In the genomic region with DNA sequence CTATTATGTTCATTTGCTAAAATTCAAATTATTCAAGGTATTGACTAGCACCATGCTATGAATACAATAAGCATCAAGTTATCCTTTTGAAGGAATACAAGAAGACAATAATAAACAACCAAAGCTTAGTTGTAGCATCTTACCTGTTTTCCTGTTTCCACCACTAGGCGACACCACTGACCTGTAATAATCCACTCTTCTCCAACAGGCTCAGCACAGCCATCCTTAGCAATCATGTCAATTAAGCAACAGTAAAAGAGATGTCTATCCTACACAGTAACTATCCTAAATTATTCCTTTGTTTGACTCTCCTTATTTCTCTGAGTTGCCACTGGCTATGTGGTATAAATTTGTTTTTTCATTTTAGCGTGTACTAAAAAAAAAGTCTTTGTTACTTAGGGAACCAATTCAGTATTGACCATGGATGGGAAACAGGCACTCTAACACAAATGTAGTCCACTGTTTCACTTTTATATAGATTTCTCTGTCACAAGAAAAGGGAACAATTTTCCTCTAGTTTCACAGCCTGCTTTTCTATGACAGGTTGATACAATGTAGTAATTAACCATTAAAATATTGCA, we compare ENCODE assay signal across 1 cellular context.
TF ChIP-seq lines count a peak whose summit lies in the region.

No MANE protein-coding gene starts in this region.

TF ChIP-seq in K562, 482 proteins besides CTCF, POLR2A, EP300 and RAD21:
- TF ChIP-seq ZNF644 (tag; IDR thresholded peaks at IDR 0.05; ENCODE audit: low read depth) (no peak), ZNF165 (CRISPR knock-in tag; IDR thresholded peaks at IDR 0.05; ENCODE audit: borderline replicate concordance) (no peak), SMAD3 (CRISPR knock-in tag; conservative IDR thresholded peaks at IDR 0.05) (no peak), ZBED1 (IDR thresholded peaks at IDR 0.05) (no peak), BRCA1 (IDR thresholded peaks at IDR 0.05) (no peak), BRCA1 (CRISPR knock-in tag; IDR thresholded peaks at IDR 0.05) (no peak), CC2D1A (IDR thresholded peaks at IDR 0.05) (no peak), ZNF785 (CRISPR knock-in tag; IDR thresholded peaks at IDR 0.05) (no peak), MECOM (CRISPR knock-in tag; IDR thresholded peaks at IDR 0.05) (no peak), ZNF134 (CRISPR knock-in tag; conservative IDR thresholded peaks at IDR 0.05) (no peak), SMC3 (conservative IDR thresholded peaks at IDR 0.05; ENCODE audit: insufficient read depth, low read depth, low read length) (0 out of 2 replicates have a peak, but pooled peaks have one; percentile 35), BCL6 (CRISPR knock-in tag; IDR thresholded peaks at IDR 0.05) (no peak), HLTF (IDR thresholded peaks at IDR 0.05) (no peak)
- TF ChIP-seq, protein P1, sequence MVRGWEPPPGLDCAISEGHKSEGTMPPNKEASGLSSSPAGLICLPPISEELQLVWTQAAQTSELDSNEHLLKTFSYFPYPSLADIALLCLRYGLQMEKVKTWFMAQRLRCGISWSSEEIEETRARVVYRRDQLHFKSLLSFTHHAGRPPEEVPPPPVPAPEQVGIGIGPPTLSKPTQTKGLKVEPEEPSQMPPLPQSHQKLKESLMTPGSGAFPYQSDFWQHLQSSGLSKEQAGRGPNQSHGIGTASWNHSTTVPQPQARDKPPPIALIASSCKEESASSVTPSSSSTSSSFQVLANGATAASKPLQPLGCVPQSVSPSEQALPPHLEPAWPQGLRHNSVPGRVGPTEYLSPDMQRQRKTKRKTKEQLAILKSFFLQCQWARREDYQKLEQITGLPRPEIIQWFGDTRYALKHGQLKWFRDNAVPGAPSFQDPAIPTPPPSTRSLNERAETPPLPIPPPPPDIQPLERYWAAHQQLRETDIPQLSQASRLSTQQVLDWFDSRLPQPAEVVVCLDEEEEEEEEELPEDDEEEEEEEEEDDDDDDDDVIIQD (CRISPR knock-in tag; IDR thresholded peaks at IDR 0.05): no peak
- TF ChIP-seq, protein P2, sequence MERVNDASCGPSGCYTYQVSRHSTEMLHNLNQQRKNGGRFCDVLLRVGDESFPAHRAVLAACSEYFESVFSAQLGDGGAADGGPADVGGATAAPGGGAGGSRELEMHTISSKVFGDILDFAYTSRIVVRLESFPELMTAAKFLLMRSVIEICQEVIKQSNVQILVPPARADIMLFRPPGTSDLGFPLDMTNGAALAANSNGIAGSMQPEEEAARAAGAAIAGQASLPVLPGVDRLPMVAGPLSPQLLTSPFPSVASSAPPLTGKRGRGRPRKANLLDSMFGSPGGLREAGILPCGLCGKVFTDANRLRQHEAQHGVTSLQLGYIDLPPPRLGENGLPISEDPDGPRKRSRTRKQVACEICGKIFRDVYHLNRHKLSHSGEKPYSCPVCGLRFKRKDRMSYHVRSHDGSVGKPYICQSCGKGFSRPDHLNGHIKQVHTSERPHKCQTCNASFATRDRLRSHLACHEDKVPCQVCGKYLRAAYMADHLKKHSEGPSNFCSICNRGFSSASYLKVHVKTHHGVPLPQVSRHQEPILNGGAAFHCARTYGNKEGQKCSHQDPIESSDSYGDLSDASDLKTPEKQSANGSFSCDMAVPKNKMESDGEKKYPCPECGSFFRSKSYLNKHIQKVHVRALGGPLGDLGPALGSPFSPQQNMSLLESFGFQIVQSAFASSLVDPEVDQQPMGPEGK (CRISPR knock-in tag; IDR thresholded peaks at IDR 0.05; ENCODE audit: borderline replicate concordance): no peak
- TF ChIP-seq, protein P3, sequence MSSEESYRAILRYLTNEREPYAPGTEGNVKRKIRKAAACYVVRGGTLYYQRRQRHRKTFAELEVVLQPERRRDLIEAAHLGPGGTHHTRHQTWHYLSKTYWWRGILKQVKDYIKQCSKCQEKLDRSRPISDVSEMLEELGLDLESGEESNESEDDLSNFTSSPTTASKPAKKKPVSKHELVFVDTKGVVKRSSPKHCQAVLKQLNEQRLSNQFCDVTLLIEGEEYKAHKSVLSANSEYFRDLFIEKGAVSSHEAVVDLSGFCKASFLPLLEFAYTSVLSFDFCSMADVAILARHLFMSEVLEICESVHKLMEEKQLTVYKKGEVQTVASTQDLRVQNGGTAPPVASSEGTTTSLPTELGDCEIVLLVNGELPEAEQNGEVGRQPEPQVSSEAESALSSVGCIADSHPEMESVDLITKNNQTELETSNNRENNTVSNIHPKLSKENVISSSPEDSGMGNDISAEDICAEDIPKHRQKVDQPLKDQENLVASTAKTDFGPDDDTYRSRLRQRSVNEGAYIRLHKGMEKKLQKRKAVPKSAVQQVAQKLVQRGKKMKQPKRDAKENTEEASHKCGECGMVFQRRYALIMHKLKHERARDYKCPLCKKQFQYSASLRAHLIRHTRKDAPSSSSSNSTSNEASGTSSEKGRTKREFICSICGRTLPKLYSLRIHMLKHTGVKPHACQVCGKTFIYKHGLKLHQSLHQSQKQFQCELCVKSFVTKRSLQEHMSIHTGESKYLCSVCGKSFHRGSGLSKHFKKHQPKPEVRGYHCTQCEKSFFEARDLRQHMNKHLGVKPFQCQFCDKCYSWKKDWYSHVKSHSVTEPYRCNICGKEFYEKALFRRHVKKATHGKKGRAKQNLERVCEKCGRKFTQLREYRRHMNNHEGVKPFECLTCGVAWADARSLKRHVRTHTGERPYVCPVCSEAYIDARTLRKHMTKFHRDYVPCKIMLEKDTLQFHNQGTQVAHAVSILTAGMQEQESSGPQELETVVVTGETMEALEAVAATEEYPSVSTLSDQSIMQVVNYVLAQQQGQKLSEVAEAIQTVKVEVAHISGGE (CRISPR knock-in tag; IDR thresholded peaks at IDR 0.05): no peak
- TF ChIP-seq, protein P4, sequence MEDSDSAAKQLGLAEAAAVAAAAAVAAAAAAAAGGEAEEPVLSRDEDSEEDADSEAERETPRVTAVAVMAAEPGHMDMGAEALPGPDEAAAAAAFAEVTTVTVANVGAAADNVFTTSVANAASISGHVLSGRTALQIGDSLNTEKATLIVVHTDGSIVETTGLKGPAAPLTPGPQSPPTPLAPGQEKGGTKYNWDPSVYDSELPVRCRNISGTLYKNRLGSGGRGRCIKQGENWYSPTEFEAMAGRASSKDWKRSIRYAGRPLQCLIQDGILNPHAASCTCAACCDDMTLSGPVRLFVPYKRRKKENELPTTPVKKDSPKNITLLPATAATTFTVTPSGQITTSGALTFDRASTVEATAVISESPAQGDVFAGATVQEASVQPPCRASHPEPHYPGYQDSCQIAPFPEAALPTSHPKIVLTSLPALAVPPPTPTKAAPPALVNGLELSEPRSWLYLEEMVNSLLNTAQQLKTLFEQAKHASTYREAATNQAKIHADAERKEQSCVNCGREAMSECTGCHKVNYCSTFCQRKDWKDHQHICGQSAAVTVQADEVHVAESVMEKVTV (CRISPR knock-in tag; IDR thresholded peaks at IDR 0.05): peak; percentile 43; the same call in 1 of the 2 replicates
